8 cellular contexts compared by ENCODE assay signal in the genomic region with DNA sequence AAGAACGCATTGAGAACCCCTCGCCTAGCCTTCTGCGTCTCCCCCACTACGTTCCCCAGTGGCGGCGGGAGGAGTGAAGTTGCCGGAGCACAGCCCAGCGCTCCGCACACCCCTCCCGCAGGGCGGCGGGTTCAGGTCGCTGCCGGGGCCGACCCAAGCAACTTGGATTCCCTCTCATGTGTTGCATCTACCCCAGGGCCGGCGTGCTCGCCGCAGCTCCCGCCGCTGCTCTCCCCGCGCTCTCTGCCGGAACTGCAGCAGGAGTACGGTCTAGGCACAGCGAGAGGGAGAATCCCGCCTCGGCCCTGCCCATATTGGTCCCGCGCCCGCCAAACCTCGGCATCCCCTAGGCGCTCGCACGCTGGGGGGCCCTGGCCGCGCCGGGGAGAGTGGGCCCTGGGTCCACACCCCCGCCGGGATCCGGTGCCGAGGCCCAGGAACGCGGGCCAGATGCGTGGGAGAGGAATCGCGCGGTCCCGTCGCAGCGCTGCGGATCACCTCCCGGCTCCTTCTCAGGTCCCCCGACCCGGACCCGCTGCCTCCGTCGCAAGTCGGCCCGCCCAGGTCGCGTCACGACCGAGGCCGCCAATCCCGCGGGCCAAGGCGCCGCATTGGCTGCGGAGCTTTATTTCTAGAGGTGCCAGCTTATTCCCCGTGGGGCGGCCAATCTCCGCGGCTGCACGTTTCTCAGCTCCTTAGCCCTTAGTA. TPM values are rescaled to one million over a fixed set of nuclear protein-coding genes. Genes with fewer than 3 reads are reported as not detected.
DNase-seq lines count a peak whose midpoint lies in the region; ATAC-seq lines count a peak whose summit lies in the region.

No MANE protein-coding gene starts in this region.

- peaks cover 11% of the 10 kb centered on the region for H3K36me3 ChIP-seq in NT2/D1 (ENCODE audit: insufficient read depth, insufficient read length, low read length)

- H3K9ac ChIP-seq in NT2/D1 (ENCODE audit: insufficient read length, low read depth) = peak overlapping the region; percentile 84

- H3K4me3 Mint-ChIP-seq in activated T-cell treated with anti-CD3 and anti-CD28 coated beads, Interleukin-2, amount 50 U/mL, for 4 hours = peak overlapping the region; percentile 99

- peak overlapping the region; percentile 83 for H3K4me3 ChIP-seq in NT2/D1 (ENCODE audit: insufficient read length, low read depth)

- peak; percentile 34 for ATAC-seq in GM19463 (IDR thresholded peaks at IDR 0.05; ENCODE audit: unreplicated experiment)
- peak; percentile 72 to 78 for ATAC-seq in activated T-cell treated with anti-CD3 and anti-CD28 coated beads, Interleukin-2, amount 50 U/mL, for 4 hours
- ATAC-seq in esophagus mucosa = peak; percentile 86

- no peaks in the 10 kb centered on the region for H3K9me3 Mint-ChIP-seq in activated T-cell treated with anti-CD3 and anti-CD28 coated beads, Interleukin-2, amount 50 U/mL, for 4 hours

- H3K4me1 Mint-ChIP-seq in activated T-cell treated with anti-CD3 and anti-CD28 coated beads, Interleukin-2, amount 50 U/mL, for 4 hours (ENCODE audit: low read depth) = peaks cover 38% of the 10 kb centered on the region

- H3K9me3 ChIP-seq in NT2/D1 (ENCODE audit: insufficient read depth, low read length) = no peaks in the 10 kb centered on the region

- no peaks in the 10 kb centered on the region for H3K4me1 ChIP-seq in NT2/D1 (ENCODE audit: insufficient read depth, insufficient read length)

- H3K27me3 ChIP-seq in NT2/D1 (ENCODE audit: insufficient read depth, insufficient read length) = peaks cover 22% of the 10 kb centered on the region

- H3K27me3 Mint-ChIP-seq in activated T-cell treated with anti-CD3 and anti-CD28 coated beads, Interleukin-2, amount 50 U/mL, for 4 hours (ENCODE audit: low read depth) = peaks cover 2% of the 10 kb centered on the region

- H3K36me3 Mint-ChIP-seq in activated T-cell treated with anti-CD3 and anti-CD28 coated beads, Interleukin-2, amount 50 U/mL, for 4 hours (ENCODE audit: insufficient read depth) = no peaks in the 10 kb centered on the region

- DNase-seq in COLO668 (lab: John Stamatoyannopoulos, UW; ENCODE audit: unreplicated experiment) = peak; percentile 87
- DNase-seq in HK-2 (ENCODE audit: unreplicated experiment) = peak; percentile 87
- peak; percentile 63 for DNase-seq in NT2/D1 (ENCODE audit: low read depth, low spot score)
- peak; percentile 79 for DNase-seq in activated T-cell treated with anti-CD3 and anti-CD28 coated beads, Interleukin-2, amount 50 U/mL, for 4 hours
- DNase-seq in myocyte (ENCODE audit: low read depth) = peak; percentile 79
- peak; percentile 62 to 79 for DNase-seq in stimulated activated CD8-positive, alpha-beta memory T cell treated with anti-CD3 and anti-CD28 coated beads, Interleukin-7, amount 100 ng/mL, for 4 hours (ENCODE audit: low read depth in 2 of 2)

RNA-seq across cellular contexts. Expression of a gene that starts 0.6 kb away (rescaled TPM):
- total RNA-seq in activated T-cell treated with anti-CD3 and anti-CD28 coated beads, Interleukin-2, amount 50 U/mL, for 4 hours = 10 to 100 TPM; 38.4 to 43.1 (median 39.3) TPM
- total RNA-seq in esophagus mucosa = 8.1 TPM
- total RNA-seq in myocyte = 17.4 and 22.6 TPM in 2 replicates
- 18.7 TPM for polyA plus RNA-seq in myocyte (2012)

Comparison
In these comparisons a context has a peak if more than half of its experiments do, and no peak if none do; other contexts are left out.
1. Peak in every context shown above with its lines: DNase-seq, ATAC-seq and H3K4me3 ChIP-seq.
2. ATAC-seq: peak in every context shown above with its lines; median percentile 86 in esophagus mucosa; 75 in activated T-cell treated with anti-CD3 and anti-CD28 coated beads, Interleukin-2, amount 50 U/mL, for 4 hours; 34 in GM19463.